Comparison of ENCODE assay signal across 23 cellular contexts in the genomic region with DNA sequence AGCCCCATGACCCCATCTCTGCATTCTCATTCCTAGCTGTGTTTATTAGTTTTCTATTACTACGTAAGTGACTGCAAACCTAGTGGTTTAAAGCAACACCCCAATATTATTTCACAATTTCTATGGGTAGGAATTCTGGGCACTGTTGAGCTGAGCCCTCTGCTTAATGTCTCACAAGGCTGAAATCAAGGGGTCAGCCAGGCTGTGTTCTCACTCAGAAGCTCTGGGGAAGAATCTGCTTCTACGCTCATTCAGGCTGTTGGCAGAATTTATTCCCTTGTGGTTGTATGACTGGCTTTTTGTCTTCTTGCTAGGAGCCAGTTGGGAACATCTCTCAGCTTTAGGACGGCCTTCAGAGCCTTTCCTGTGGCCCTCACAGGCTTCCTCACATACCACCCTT.
"Had no signal": no experiment of that assay in that cellular context is flagged by ENCODE, and none has a peak within 500 bp of the region (broad histone marks: within the 10 kb centered on the region; RNA-seq: fewer than 3 reads in every experiment).

No MANE protein-coding gene starts in this region.

- H3K4me3 ChIP-seq: adrenal gland, ascending aorta, esophagus muscularis mucosa, ovary, upper lobe of right lung had no signal

- DNase-seq: activated CD4-positive, alpha-beta T cell treated with anti-CD3 and anti-CD28 coated beads for 4 hours; activated CD4-positive, alpha-beta T cell treated with anti-CD3 and anti-CD28 coated beads, Interleukin-2, amount 50 U/mL, for 48 hours; activated CD8-positive, alpha-beta memory T cell treated with anti-CD3 and anti-CD28 coated beads for 24 hours; activated effector memory CD4-positive, alpha-beta T cell treated with Interleukin-2 at 50 U/mL for 16 hours; activated naive CD4-positive, alpha-beta T cell treated with Interleukin-2 at 50 U/mL for 16 hours; adrenal gland; brain microvascular endothelial cell; central memory CD4-positive, alpha-beta T cell; endodermal cell; foreskin fibroblast; mammary epithelial cell; naive thymus-derived CD4-positive, alpha-beta T cell; retina; SK-N-SH; stimulated activated CD4-positive, alpha-beta T cell treated with anti-CD3 and anti-CD28 coated beads, Interleukin-4, amount 100 ng/mL, for 1 hour; stimulated activated naive CD8-positive, alpha-beta T cell treated with anti-CD3 and anti-CD28 coated beads, Interleukin-15, Interleukin-2, amounts not matched to agents 100 U/mL and 50 U/mL, for 24 hours; SW 1271; T-helper 9 cell; upper lobe of right lung had no signal

- H3K4me1 ChIP-seq: adrenal gland, ascending aorta, upper lobe of right lung had no signal

- H3K27ac ChIP-seq: adrenal gland, ascending aorta, brain microvascular endothelial cell, esophagus muscularis mucosa, ovary, upper lobe of right lung, VCaP had no signal

- ATAC-seq: naive thymus-derived CD4-positive, alpha-beta T cell; stimulated activated naive CD8-positive, alpha-beta T cell treated with anti-CD3 and anti-CD28 coated beads, Interleukin-15, Interleukin-2, amounts not matched to agents 100 U/mL and 50 U/mL, for 24 hours; upper lobe of right lung had no signal

- H3K36me3 ChIP-seq: adrenal gland, ascending aorta, brain microvascular endothelial cell, esophagus muscularis mucosa, ovary, upper lobe of right lung had no signal

- H3K27me3 ChIP-seq: adrenal gland, ascending aorta, brain microvascular endothelial cell, esophagus muscularis mucosa, ovary, upper lobe of right lung had no signal

- H3K9me3 ChIP-seq: adrenal gland, ascending aorta, ovary, SK-N-SH, upper lobe of right lung had no signal
